Comparison of ENCODE assay signal across 1 cellular context in the genomic region with DNA sequence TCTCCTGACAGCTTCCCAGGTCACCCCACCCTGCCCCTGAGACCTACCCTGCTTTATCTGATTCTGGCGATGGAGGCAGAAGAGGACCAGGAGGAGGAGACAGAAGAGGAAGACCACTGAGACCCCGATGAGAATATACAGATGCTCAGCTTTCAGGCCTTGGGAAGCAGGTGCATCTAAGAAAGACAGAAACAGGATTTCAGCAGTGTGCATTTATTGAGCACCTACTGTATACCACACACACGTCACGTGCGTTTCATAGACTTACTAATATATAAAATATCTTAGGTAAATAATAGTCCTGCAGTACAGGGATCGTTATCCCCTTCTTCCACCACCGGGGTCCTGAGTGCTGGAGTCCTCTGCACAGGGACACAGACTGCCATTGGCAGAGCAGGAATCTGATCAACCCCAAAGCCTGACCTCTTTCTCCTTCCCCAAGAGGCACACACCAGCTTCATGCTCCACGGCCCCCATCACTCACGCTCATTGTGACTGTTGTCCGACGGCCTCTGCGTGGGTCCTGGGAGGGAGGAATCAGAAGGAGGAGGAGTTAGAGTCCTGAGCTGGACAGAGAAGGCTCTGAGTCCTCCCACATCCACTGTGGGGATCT.
TF ChIP-seq lines count a peak whose summit lies in the region.

No MANE protein-coding gene starts in this region.

TF ChIP-seq in K562, 482 proteins besides CTCF, POLR2A, EP300 and RAD21:
- TF ChIP-seq ZFP36 (IDR thresholded peaks at IDR 0.05; ENCODE audit: low read depth, low read length, partially characterized antibody) (no peak), GATAD2A (IDR thresholded peaks at IDR 0.05) (no peak), ZNF780A (CRISPR knock-in tag; IDR thresholded peaks at IDR 0.05) (no peak), ZKSCAN8 (CRISPR knock-in tag; IDR thresholded peaks at IDR 0.05) (peak; percentile 99), CSDE1 (IDR thresholded peaks at IDR 0.05) (no peak), CBX3 (IDR thresholded peaks at IDR 0.05; ENCODE audit: borderline replicate concordance in 1 of 2, low read length in 2 of 2) (no peak), ZFPM2 (CRISPR knock-in tag; IDR thresholded peaks at IDR 0.05) (no peak), ATF1 (CRISPR knock-in tag; IDR thresholded peaks at IDR 0.05) (no peak), ATF1 (tag; IDR thresholded peaks at IDR 0.05) (no peak)
